9 cellular contexts compared by ENCODE assay signal in the genomic region with DNA sequence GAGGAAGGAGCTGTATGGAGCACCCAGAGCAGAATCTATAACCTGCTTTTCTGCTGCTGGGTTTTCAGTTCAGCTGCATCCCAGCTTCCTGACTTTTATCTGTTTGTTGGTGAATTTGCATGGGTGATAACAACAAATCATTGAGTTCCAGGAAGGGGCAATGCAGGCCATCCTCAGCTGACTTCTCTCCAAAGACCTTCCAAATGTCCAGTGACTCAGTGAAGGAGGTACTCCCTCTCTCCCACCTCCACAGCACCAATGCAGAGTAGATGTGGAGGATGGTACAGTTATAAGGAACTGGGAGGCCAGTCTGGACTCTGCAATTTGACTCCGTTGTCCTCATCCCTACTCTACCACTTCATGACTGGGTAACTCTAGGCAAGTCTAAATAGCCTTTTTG. TPM values are rescaled to one million over a fixed set of nuclear protein-coding genes. Genes with fewer than 3 reads are reported as not detected.
DNase-seq lines count a peak whose midpoint lies in the region; ATAC-seq and TF ChIP-seq lines count a peak whose summit lies in the region.
"Had no signal": no experiment of that assay in that cellular context is flagged by ENCODE, and none has a peak within 500 bp of the region (broad histone marks: within the 10 kb centered on the region; RNA-seq: fewer than 3 reads in every experiment).

No MANE protein-coding gene starts in this region.

- H3K27me3 Mint-ChIP-seq in activated T-cell treated with anti-CD3 and anti-CD28 coated beads, Interleukin-2, amount 50 U/mL, for 72 hours (ENCODE audit: low read depth) = no peaks in the 10 kb centered on the region
- peaks cover 12% of the 10 kb centered on the region for H3K27me3 Mint-ChIP-seq in activated naive CD8-positive, alpha-beta T cell treated with anti-CD3 and anti-CD28 coated beads, Interleukin-2, amount 10 ng/mL, durations not matched to agents 7 days and 5 days
- H3K27me3 Mint-ChIP-seq in effector memory CD8-positive, alpha-beta T cell = peaks cover 0 to 4% of the 10 kb centered on the region in 2 donors

- TF ChIP-seq CTCF in left lung (IDR thresholded peaks at IDR 0.05) (no peak), transverse colon (IDR thresholded peaks at IDR 0.05) (no peak)

- in situ Hi-C loops in transverse colon (cut with MboI; ENCODE audit: low pct_ligation_motif_present in 1 of 4, low pct_unique_long_range_greater_than_20kb in 1 of 4, low sequenced_read_pairs in 3 of 4) = no loop called here

- no peak for ATAC-seq in activated T-cell treated with anti-CD3 and anti-CD28 coated beads, Interleukin-2, amount 50 U/mL, for 72 hours (replicated peaks in 1 of 2)
- ATAC-seq in activated naive CD8-positive, alpha-beta T cell treated with anti-CD3 and anti-CD28 coated beads, Interleukin-2, amount 10 ng/mL, durations not matched to agents 7 days and 5 days (ENCODE audit: low read depth) = no peak
- no peak for ATAC-seq in left lung
- no peak for ATAC-seq in effector memory CD8-positive, alpha-beta T cell (replicated peaks)
- no peak for ATAC-seq in aorta (ENCODE audit: low FRiP score)

- H3K4me1 Mint-ChIP-seq in activated T-cell treated with anti-CD3 and anti-CD28 coated beads, Interleukin-2, amount 50 U/mL, for 72 hours (ENCODE audit: low read depth) = peaks cover 54% of the 10 kb centered on the region
- H3K4me1 Mint-ChIP-seq in activated naive CD8-positive, alpha-beta T cell treated with anti-CD3 and anti-CD28 coated beads, Interleukin-2, amount 10 ng/mL, durations not matched to agents 7 days and 5 days = peaks cover 24% of the 10 kb centered on the region
- H3K4me1 Mint-ChIP-seq in effector memory CD8-positive, alpha-beta T cell (ENCODE audit: low read depth in 2 of 2) = peaks cover 23 to 25% of the 10 kb centered on the region in 2 donors

- H3K9me3 Mint-ChIP-seq in activated T-cell treated with anti-CD3 and anti-CD28 coated beads, Interleukin-2, amount 50 U/mL, for 72 hours = no peaks in the 10 kb centered on the region
- H3K9me3 Mint-ChIP-seq in activated naive CD8-positive, alpha-beta T cell treated with anti-CD3 and anti-CD28 coated beads, Interleukin-2, amount 10 ng/mL, durations not matched to agents 7 days and 5 days = no peaks in the 10 kb centered on the region
- no peaks in the 10 kb centered on the region for H3K9me3 Mint-ChIP-seq in effector memory CD8-positive, alpha-beta T cell

- no peaks in the 10 kb centered on the region for H3K36me3 ChIP-seq in left lung
- no peaks in the 10 kb centered on the region for H3K36me3 ChIP-seq in transverse colon
- no peaks in the 10 kb centered on the region for H3K36me3 ChIP-seq in aorta (ENCODE audit: control insufficient read depth in 1 of 2, insufficient read depth in 2 of 2, low read length in 1 of 2)

- H3K4me3 ChIP-seq in left lung = peak overlapping the region in 1 of 2 donors; percentile 90
- peak overlapping the region in 1 of 4 donors; percentile 93 for H3K4me3 ChIP-seq in transverse colon
- no peak overlapping the region for H3K4me3 ChIP-seq in aorta (ENCODE audit: low read length in 2 of 2)

- H3K36me3 Mint-ChIP-seq in activated T-cell treated with anti-CD3 and anti-CD28 coated beads, Interleukin-2, amount 50 U/mL, for 72 hours (ENCODE audit: insufficient read depth in 2 of 2) = peaks cover 5 to 13% of the 10 kb centered on the region in 2 donors
- H3K36me3 Mint-ChIP-seq in activated naive CD8-positive, alpha-beta T cell treated with anti-CD3 and anti-CD28 coated beads, Interleukin-2, amount 10 ng/mL, durations not matched to agents 7 days and 5 days = peaks cover 4% of the 10 kb centered on the region
- peaks cover 5% of the 10 kb centered on the region for H3K36me3 Mint-ChIP-seq in effector memory CD8-positive, alpha-beta T cell (ENCODE audit: insufficient read depth)

- peak overlapping the region; percentile 96 for H3K27ac Mint-ChIP-seq in activated T-cell treated with anti-CD3 and anti-CD28 coated beads, Interleukin-2, amount 50 U/mL, for 72 hours
- H3K27ac Mint-ChIP-seq in activated naive CD8-positive, alpha-beta T cell treated with anti-CD3 and anti-CD28 coated beads, Interleukin-2, amount 10 ng/mL, durations not matched to agents 7 days and 5 days = no peak overlapping the region
- peak overlapping the region in 1 of 2 donors; percentile 90 for H3K27ac Mint-ChIP-seq in effector memory CD8-positive, alpha-beta T cell

- H3K9me3 ChIP-seq in left lung (no peaks in the 10 kb centered on the region), transverse colon (no peaks in the 10 kb centered on the region), aorta (ENCODE audit: control insufficient read depth, low read length) (no peaks in the 10 kb centered on the region)

- intact Hi-C loops in left lung (cut with DNase I) (no loop called here), transverse colon (cut with DNase I; ENCODE audit: low total_unique reads) (no loop called here), aorta (cut with DNase I) (no loop called here)

- H3K27me3 ChIP-seq in left lung (no peaks in the 10 kb centered on the region), transverse colon (no peaks in the 10 kb centered on the region), aorta (ENCODE audit: control insufficient read depth in 1 of 2, insufficient read depth in 2 of 2, low read length in 1 of 2) (no peaks in the 10 kb centered on the region)

- 67% methylated on average over 1 of the region's 1 CpG; no CpG with 5 or more reads in 1 of the 2 donors for WGBS in transverse colon (ENCODE audit: low coverage in 1 of 2), 2 donors
- WGBS in aorta, 2 donors = 96 to 97% methylated on average over 1 of the region's 1 CpG

- H3K4me3 Mint-ChIP-seq in activated T-cell treated with anti-CD3 and anti-CD28 coated beads, Interleukin-2, amount 50 U/mL, for 72 hours = peak overlapping the region; percentile 96 to 98
- H3K4me3 Mint-ChIP-seq in activated naive CD8-positive, alpha-beta T cell treated with anti-CD3 and anti-CD28 coated beads, Interleukin-2, amount 10 ng/mL, durations not matched to agents 7 days and 5 days = peak overlapping the region; percentile 99
- peak overlapping the region in 1 of 2 donors; percentile 93 for H3K4me3 Mint-ChIP-seq in effector memory CD8-positive, alpha-beta T cell

- H3K27ac ChIP-seq in left lung (peak overlapping the region; percentile 7 to 91), transverse colon (peak overlapping the region; percentile 90 to 98 (median 98)), aorta (ENCODE audit: low read depth in 1 of 2, low read length in 2 of 2) (peak overlapping the region in 1 of 2 donors; percentile 88)

- no peak for DNase-seq in activated T-cell treated with anti-CD3 and anti-CD28 coated beads, Interleukin-2, amount 50 U/mL, for 72 hours
- DNase-seq in activated T-cell treated with anti-CD3 and anti-CD28 coated beads, Interleukin-2, amount 50 U/mL, for 48 hours = no peak
- DNase-seq in activated naive CD8-positive, alpha-beta T cell treated with anti-CD3 and anti-CD28 coated beads, Interleukin-2, amount 10 ng/mL, durations not matched to agents 7 days and 5 days = no peak
- no peak for DNase-seq in left lung
- DNase-seq in transverse colon = no peak
- no peak for DNase-seq in effector memory CD8-positive, alpha-beta T cell
- no peak for DNase-seq in aorta
- DNase-seq in epidermal melanocyte (ENCODE audit: insufficient read length, low spot score) = no peak
- DNase-seq: NCI-H1105 had no signal

- TF ChIP-seq EP300 in transverse colon (IDR thresholded peaks at IDR 0.05; ENCODE audit: low read depth) = no peak

- H3K4me1 ChIP-seq in left lung (peaks cover 16 to 44% of the 10 kb centered on the region in 2 donors), transverse colon (peaks cover 23 to 59% (median 36%) of the 10 kb centered on the region in 4 donors), aorta (ENCODE audit: control insufficient read depth in 1 of 2, insufficient read depth in 2 of 2, low read length in 2 of 2) (peaks cover 0 to 3% of the 10 kb centered on the region in 2 donors)

- no peak for TF ChIP-seq POLR2A in transverse colon (IDR thresholded peaks at IDR 0.05)

- POLR2A ChIA-PET in activated naive CD8-positive, alpha-beta T cell treated with anti-CD3 and anti-CD28 coated beads, Interleukin-2, amount 10 ng/mL, durations not matched to agents 7 days and 5 days (lab: Charles Lee) = no interaction called here

RNA-seq across cellular contexts. Expression of a gene that starts 1.7 kb away (rescaled TPM):
- 100 to 1,000 TPM; 220 to 295 TPM for total RNA-seq in activated T-cell treated with anti-CD3 and anti-CD28 coated beads, Interleukin-2, amount 50 U/mL, for 72 hours
- 100 to 1,000 TPM; 135 to 141 TPM for total RNA-seq in activated naive CD8-positive, alpha-beta T cell treated with anti-CD3 and anti-CD28 coated beads, Interleukin-2, amount 10 ng/mL, durations not matched to agents 7 days and 5 days
- total RNA-seq in left lung = 100 to 1,000 TPM; 199 to 308 TPM
- total RNA-seq in transverse colon = 100 to 1,000 TPM in 3 of 4 donors, 10 to 100 TPM in 1; 52.4 to 275 (median 182) TPM
- total RNA-seq in aorta = 100 to 1,000 TPM; 104 to 133 TPM
- 100 to 1,000 TPM; 181 to 298 TPM for polyA plus RNA-seq in aorta

RNA-seq across cellular contexts. Expression of a gene that starts 50.0 kb away (rescaled TPM):
- not detected for total RNA-seq in activated T-cell treated with anti-CD3 and anti-CD28 coated beads, Interleukin-2, amount 50 U/mL, for 72 hours
- not detected for total RNA-seq in activated naive CD8-positive, alpha-beta T cell treated with anti-CD3 and anti-CD28 coated beads, Interleukin-2, amount 10 ng/mL, durations not matched to agents 7 days and 5 days
- total RNA-seq in left lung (10 to 100 TPM; 12.5 to 19.5 TPM), transverse colon (10 to 100 TPM in 3 of 4 donors, 1 to 10 TPM in 1; 9.7 to 31.4 (median 16.7) TPM), aorta (not detected)
- 1 to 10 TPM in 1 of 2 donors, under 1 TPM in 1; 0.38 to 3.1 TPM for polyA plus RNA-seq in aorta

Comparison
In these comparisons a context has a peak if more than half of its experiments do, and no peak if none do; other contexts are left out.
1. RNA of a gene that starts 50.0 kb away (total RNA-seq): 9.7 to 31.4 TPM in transverse colon and 12.5 to 19.5 TPM in left lung; not detected in aorta, not detected in activated T-cell treated with anti-CD3 and anti-CD28 coated beads, Interleukin-2, amount 50 U/mL, for 72 hours and not detected in activated naive CD8-positive, alpha-beta T cell treated with anti-CD3 and anti-CD28 coated beads, Interleukin-2, amount 10 ng/mL, durations not matched to agents 7 days and 5 days; every median in the first group is over 10 times any median in the second.